In the genomic region with DNA sequence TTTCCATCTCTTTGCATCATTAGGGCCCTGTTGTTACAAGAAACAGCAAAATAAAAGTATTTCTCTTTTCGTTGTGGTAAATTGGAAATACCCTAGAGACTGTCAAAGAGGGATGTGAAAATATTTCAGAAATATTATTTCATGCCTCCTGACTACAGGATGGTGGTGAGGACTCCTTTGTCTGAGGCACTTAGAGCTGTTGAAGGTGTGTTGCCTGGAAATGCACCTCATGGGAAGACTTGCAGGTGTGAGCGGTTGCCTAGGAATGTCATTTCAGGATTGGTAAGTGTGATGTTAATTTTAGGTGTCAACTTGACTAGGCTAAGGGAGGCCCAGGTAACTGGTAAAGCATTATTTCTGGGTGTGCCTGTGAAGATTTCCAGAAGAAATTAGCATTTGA, we compare ENCODE assay signal across 25 cellular contexts.
"Had no signal": no experiment of that assay in that cellular context is flagged by ENCODE, and none has a peak within 500 bp of the region (broad histone marks: within the 10 kb centered on the region; RNA-seq: fewer than 3 reads in every experiment).

No MANE protein-coding gene starts in this region.

- H3K36me3 Mint-ChIP-seq: activated CD8-positive, alpha-beta memory T cell treated with anti-CD3 and anti-CD28 coated beads, Interleukin-2, amount 10 ng/mL, durations not matched to agents 7 days and 5 days; naive thymus-derived CD8-positive, alpha-beta T cell; stimulated activated effector memory CD8-positive, alpha-beta T cell treated with anti-CD3 and anti-CD28 coated beads, Interleukin-12 subunit alpha, Interleukin-12 subunit beta, amount 100 ng/mL, for 72 hours had no signal

- H3K4me1 ChIP-seq: lower lobe of right lung, uterus had no signal

- H3K9me3 Mint-ChIP-seq: activated CD4-positive, alpha-beta T cell treated with anti-CD3 and anti-CD28 coated beads, Interleukin-2, amount 10 ng/mL, durations not matched to agents 24 days and 14 days; activated CD8-positive, alpha-beta T cell treated with anti-CD3 and anti-CD28 coated beads for 36 hours; activated naive CD8-positive, alpha-beta T cell treated with anti-CD3 and anti-CD28 coated beads, Interleukin-2, amount 50 U/mL, for 24 hours; activated T-helper 1 cell treated with anti-CD3 and anti-CD28 coated beads, Interleukin-12 subunit alpha, Interleukin-12 subunit beta, Interleukin-2, Interleukin-4 antibody, amounts not matched to agents 30 ng/mL and 10 ng/mL and 1 ng/mL, durations not matched to agents 14 hours and 24 hours and 36 hours; neural progenitor cell; stimulated activated effector memory CD8-positive, alpha-beta T cell treated with anti-CD3 and anti-CD28 coated beads, Interleukin-12 subunit alpha, Interleukin-12 subunit beta, amount 100 ng/mL, for 72 hours; T-helper 1 cell treated with Interleukin-12 subunit alpha and Interleukin-12 subunit beta and Interleukin-4 antibody, amounts not matched to agents 30 μg/mL and 1 μg/mL, for 36 hours had no signal

- H3K4me3 Mint-ChIP-seq: activated CD4-positive, alpha-beta T cell treated with anti-CD3 and anti-CD28 coated beads, Interleukin-2, amount 10 ng/mL, durations not matched to agents 24 days and 14 days; activated CD8-positive, alpha-beta memory T cell treated with anti-CD3 and anti-CD28 coated beads, Interleukin-2, amount 10 ng/mL, durations not matched to agents 7 days and 5 days; activated CD8-positive, alpha-beta T cell treated with anti-CD3 and anti-CD28 coated beads for 36 hours; activated naive CD8-positive, alpha-beta T cell treated with anti-CD3 and anti-CD28 coated beads, Interleukin-2, amount 50 U/mL, for 24 hours; activated T-helper 1 cell treated with anti-CD3 and anti-CD28 coated beads, Interleukin-12 subunit alpha, Interleukin-12 subunit beta, Interleukin-2, Interleukin-4 antibody, amounts not matched to agents 30 ng/mL and 10 ng/mL and 1 ng/mL, durations not matched to agents 14 hours and 24 hours and 36 hours; naive thymus-derived CD8-positive, alpha-beta T cell; neural progenitor cell; stimulated activated effector memory CD8-positive, alpha-beta T cell treated with anti-CD3 and anti-CD28 coated beads, Interleukin-12 subunit alpha, Interleukin-12 subunit beta, amount 100 ng/mL, for 72 hours; T-helper 1 cell treated with Interleukin-12 subunit alpha and Interleukin-12 subunit beta and Interleukin-4 antibody, amounts not matched to agents 30 μg/mL and 1 μg/mL, for 36 hours had no signal

- H3K4me1 Mint-ChIP-seq: activated CD4-positive, alpha-beta T cell treated with anti-CD3 and anti-CD28 coated beads, Interleukin-2, amount 10 ng/mL, durations not matched to agents 24 days and 14 days had no signal

- H3K27ac Mint-ChIP-seq: activated CD4-positive, alpha-beta T cell treated with anti-CD3 and anti-CD28 coated beads, Interleukin-2, amount 10 ng/mL, durations not matched to agents 24 days and 14 days; activated CD8-positive, alpha-beta memory T cell treated with anti-CD3 and anti-CD28 coated beads, Interleukin-2, amount 10 ng/mL, durations not matched to agents 7 days and 5 days; activated CD8-positive, alpha-beta T cell treated with anti-CD3 and anti-CD28 coated beads for 36 hours; activated naive CD8-positive, alpha-beta T cell treated with anti-CD3 and anti-CD28 coated beads, Interleukin-2, amount 50 U/mL, for 24 hours; activated T-helper 1 cell treated with anti-CD3 and anti-CD28 coated beads, Interleukin-12 subunit alpha, Interleukin-12 subunit beta, Interleukin-2, Interleukin-4 antibody, amounts not matched to agents 30 ng/mL and 10 ng/mL and 1 ng/mL, durations not matched to agents 14 hours and 24 hours and 36 hours; neural progenitor cell; stimulated activated effector memory CD8-positive, alpha-beta T cell treated with anti-CD3 and anti-CD28 coated beads, Interleukin-12 subunit alpha, Interleukin-12 subunit beta, amount 100 ng/mL, for 72 hours; T-helper 1 cell treated with Interleukin-12 subunit alpha and Interleukin-12 subunit beta and Interleukin-4 antibody, amounts not matched to agents 30 μg/mL and 1 μg/mL, for 36 hours had no signal

- H3K27ac ChIP-seq: cardiac muscle cell, lower lobe of right lung, neural progenitor cell, transverse colon, uterus had no signal

- ATAC-seq: activated CD4-positive, CD25-positive, alpha-beta regulatory T cell treated with anti-CD3 and anti-CD28 coated beads, Interleukin-2, amount 50 U/mL, for 24 hours; activated CD8-positive, alpha-beta memory T cell treated with anti-CD3 and anti-CD28 coated beads, Interleukin-2, amount 10 ng/mL, durations not matched to agents 7 days and 5 days; activated CD8-positive, alpha-beta T cell treated with anti-CD3 and anti-CD28 coated beads for 36 hours; activated naive CD8-positive, alpha-beta T cell treated with anti-CD3 and anti-CD28 coated beads, Interleukin-2, amount 50 U/mL, for 24 hours; esophagus mucosa; lower lobe of right lung; sciatic nerve; stimulated activated effector memory CD8-positive, alpha-beta T cell treated with anti-CD3 and anti-CD28 coated beads, Interleukin-12 subunit alpha, Interleukin-12 subunit beta, amount 100 ng/mL, for 72 hours had no signal

- H3K9me3 ChIP-seq: lower lobe of right lung, transverse colon, uterus had no signal

- DNase-seq: activated CD4-positive, alpha-beta T cell treated with anti-CD3 and anti-CD28 coated beads, Interleukin-2, amount 10 ng/mL, durations not matched to agents 24 days and 14 days; activated CD8-positive, alpha-beta memory T cell treated with anti-CD3 and anti-CD28 coated beads, Interleukin-2, amount 10 ng/mL, durations not matched to agents 7 days and 5 days; activated CD8-positive, alpha-beta T cell treated with anti-CD3 and anti-CD28 coated beads for 36 hours; activated gamma-delta T cell; activated naive CD4-positive, alpha-beta T cell treated with anti-CD3 and anti-CD28 coated beads, Interleukin-2, amount 50 U/mL, for 16 hours; activated naive CD8-positive, alpha-beta T cell treated with anti-CD3 and anti-CD28 coated beads, Interleukin-2, amount 50 U/mL, for 24 hours; dermis blood vessel endothelial cell; effector CD8-positive, alpha-beta T cell; foreskin melanocyte; glutamatergic neuron; lower lobe of right lung; naive thymus-derived CD8-positive, alpha-beta T cell; small intestine; stimulated activated CD4-positive, alpha-beta T cell treated with anti-CD3 and anti-CD28 coated beads, Interleukin-2, amount 100 ng/mL, for 24 hours; transverse colon; uterus had no signal

- FAIRE-seq: endothelial cell of umbilical vein, small intestine had no signal

- H3K4me3 ChIP-seq: cardiac muscle cell, lower lobe of right lung, neural progenitor cell, transverse colon, uterus had no signal

- H3K27me3 ChIP-seq: cardiac muscle cell, neural progenitor cell, transverse colon, uterus had no signal

- H3K36me3 ChIP-seq: cardiac muscle cell, lower lobe of right lung, neural progenitor cell, transverse colon, uterus had no signal
